In genomic region chr18:48445540-48445939, GRCh38 we compare ENCODE assay signal across 8 cellular contexts. TPM values are rescaled to one million over a fixed set of nuclear protein-coding genes. Genes with fewer than 3 reads are reported as not detected.
DNase-seq lines count a peak whose midpoint lies in the region; ATAC-seq lines count a peak whose summit lies in the region.

No MANE protein-coding gene starts in this region.

- DNase-seq in Daoy (ENCODE audit: low read depth) (peak; percentile 68), NCI-H2029 treated with DMSO at 0.1 percent for 48 hours (lab: John Stamatoyannopoulos, UW) (peak; percentile 32), T-helper 9 cell (peak; percentile 60), astrocyte of the hippocampus (ENCODE audit: low read depth, low spot score) (peak; percentile 85), inferior parietal cortex (ENCODE audit: extremely low spot score) (peak; percentile 72)
- DNase-seq in stimulated activated CD4-positive, alpha-beta T cell treated with anti-CD3 and anti-CD28 coated beads, Interleukin-15, amount 100 ng/mL, for 48 hours (ENCODE audit: low read depth in 2 of 2), result peak; percentile 41 to 67

- ATAC-seq in HG02571 (IDR thresholded peaks at IDR 0.05; ENCODE audit: unreplicated experiment) (peak; percentile 61), GM18519 (IDR thresholded peaks at IDR 0.05; ENCODE audit: low FRiP score, unreplicated experiment) (no peak)

RNA-seq across cellular contexts. Expression of gene ZBTB7C, which starts 36.4 kb away (rescaled TPM):
- 0.21 and 0.29 TPM in 2 replicates for total RNA-seq in Daoy (2014; rRNA removed; shearing (Covaris generic))

Comparison
In these comparisons a context has a peak if more than half of its experiments do, and no peak if none do; other contexts are left out.
1. DNase-seq: peak in every context shown above with its lines; median percentile 85 in astrocyte of the hippocampus; 72 in inferior parietal cortex; 68 in Daoy; 60 in T-helper 9 cell; 54 in stimulated activated CD4-positive, alpha-beta T cell treated with anti-CD3 and anti-CD28 coated beads, Interleukin-15, amount 100 ng/mL, for 48 hours; 32 in NCI-H2029 treated with DMSO at 0.1 percent for 48 hours.